ENCODE assay signal across 1 cellular context in the genomic region with DNA sequence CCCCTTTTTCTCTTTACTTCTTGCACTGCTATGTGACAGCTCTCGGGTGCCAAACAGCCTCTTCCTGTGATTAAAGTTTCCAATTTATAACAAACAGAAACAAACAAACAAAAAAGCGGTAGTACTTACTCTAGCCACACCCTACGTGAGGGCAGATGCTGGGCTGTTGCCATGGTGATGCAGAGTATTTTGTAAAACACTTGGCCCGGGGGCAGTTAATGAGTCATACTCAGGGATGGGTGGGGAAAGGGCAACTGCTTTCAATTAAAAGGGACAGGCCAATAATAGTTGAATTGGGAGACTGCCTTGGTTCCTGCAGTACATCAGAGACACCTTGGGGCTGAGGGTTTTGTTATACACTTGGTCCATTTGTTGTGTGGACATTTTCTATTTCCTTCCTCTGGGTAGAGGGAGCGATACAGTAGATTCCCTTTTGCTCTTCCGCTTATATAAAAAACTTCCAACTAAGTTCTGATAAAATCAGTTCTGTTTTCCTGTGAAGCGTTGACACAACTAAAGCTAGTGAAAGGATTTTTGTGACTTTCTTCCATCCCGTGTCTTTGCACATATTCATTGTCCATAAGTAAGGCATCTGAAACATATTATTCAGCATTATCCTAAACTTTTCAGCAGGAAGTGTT.
A peak's percentile ranks its signal among the peaks of the same experiment; 100 is the strongest.
TF ChIP-seq lines count a peak whose summit lies in the region.

No MANE protein-coding gene starts in this region.

TF ChIP-seq in HEK293, 187 proteins besides CTCF, POLR2A, EP300 and RAD21 (continued from another document and continues in another):
- TF ChIP-seq, protein P1, sequence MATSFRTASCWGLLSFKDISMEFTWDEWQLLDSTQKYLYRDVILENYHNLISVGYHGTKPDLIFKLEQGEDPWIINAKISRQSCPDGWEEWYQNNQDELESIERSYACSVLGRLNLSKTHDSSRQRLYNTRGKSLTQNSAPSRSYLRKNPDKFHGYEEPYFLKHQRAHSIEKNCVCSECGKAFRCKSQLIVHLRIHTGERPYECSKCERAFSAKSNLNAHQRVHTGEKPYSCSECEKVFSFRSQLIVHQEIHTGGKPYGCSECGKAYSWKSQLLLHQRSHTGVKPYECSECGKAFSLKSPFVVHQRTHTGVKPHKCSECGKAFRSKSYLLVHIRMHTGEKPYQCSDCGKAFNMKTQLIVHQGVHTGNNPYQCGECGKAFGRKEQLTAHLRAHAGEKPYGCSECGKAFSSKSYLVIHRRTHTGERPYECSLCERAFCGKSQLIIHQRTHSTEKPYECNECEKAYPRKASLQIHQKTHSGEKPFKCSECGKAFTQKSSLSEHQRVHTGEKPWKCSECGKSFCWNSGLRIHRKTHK (tag by site-specific recombination; IDR thresholded peaks at IDR 0.05), result no peak
- TF ChIP-seq, protein P2, sequence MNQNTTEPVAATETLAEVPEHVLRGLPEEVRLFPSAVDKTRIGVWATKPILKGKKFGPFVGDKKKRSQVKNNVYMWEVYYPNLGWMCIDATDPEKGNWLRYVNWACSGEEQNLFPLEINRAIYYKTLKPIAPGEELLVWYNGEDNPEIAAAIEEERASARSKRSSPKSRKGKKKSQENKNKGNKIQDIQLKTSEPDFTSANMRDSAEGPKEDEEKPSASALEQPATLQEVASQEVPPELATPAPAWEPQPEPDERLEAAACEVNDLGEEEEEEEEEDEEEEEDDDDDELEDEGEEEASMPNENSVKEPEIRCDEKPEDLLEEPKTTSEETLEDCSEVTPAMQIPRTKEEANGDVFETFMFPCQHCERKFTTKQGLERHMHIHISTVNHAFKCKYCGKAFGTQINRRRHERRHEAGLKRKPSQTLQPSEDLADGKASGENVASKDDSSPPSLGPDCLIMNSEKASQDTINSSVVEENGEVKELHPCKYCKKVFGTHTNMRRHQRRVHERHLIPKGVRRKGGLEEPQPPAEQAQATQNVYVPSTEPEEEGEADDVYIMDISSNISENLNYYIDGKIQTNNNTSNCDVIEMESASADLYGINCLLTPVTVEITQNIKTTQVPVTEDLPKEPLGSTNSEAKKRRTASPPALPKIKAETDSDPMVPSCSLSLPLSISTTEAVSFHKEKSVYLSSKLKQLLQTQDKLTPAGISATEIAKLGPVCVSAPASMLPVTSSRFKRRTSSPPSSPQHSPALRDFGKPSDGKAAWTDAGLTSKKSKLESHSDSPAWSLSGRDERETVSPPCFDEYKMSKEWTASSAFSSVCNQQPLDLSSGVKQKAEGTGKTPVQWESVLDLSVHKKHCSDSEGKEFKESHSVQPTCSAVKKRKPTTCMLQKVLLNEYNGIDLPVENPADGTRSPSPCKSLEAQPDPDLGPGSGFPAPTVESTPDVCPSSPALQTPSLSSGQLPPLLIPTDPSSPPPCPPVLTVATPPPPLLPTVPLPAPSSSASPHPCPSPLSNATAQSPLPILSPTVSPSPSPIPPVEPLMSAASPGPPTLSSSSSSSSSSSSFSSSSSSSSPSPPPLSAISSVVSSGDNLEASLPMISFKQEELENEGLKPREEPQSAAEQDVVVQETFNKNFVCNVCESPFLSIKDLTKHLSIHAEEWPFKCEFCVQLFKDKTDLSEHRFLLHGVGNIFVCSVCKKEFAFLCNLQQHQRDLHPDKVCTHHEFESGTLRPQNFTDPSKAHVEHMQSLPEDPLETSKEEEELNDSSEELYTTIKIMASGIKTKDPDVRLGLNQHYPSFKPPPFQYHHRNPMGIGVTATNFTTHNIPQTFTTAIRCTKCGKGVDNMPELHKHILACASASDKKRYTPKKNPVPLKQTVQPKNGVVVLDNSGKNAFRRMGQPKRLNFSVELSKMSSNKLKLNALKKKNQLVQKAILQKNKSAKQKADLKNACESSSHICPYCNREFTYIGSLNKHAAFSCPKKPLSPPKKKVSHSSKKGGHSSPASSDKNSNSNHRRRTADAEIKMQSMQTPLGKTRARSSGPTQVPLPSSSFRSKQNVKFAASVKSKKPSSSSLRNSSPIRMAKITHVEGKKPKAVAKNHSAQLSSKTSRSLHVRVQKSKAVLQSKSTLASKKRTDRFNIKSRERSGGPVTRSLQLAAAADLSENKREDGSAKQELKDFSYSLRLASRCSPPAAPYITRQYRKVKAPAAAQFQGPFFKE (tag by site-specific recombination; IDR thresholded peaks at IDR 0.05; ENCODE audit: borderline replicate concordance), result no peak
- TF ChIP-seq ZSCAN23 (tag by site-specific recombination; IDR thresholded peaks at IDR 0.05) (no peak), ZNF350 (tag by site-specific recombination; IDR thresholded peaks at IDR 0.05) (no peak), KLF10 (tag by site-specific recombination; IDR thresholded peaks at IDR 0.05) (peak; percentile 70; the same call in 1 of the 2 replicates), ZNF324 (tag by site-specific recombination; IDR thresholded peaks at IDR 0.05) (no peak), ZNF19 (tag by site-specific recombination; IDR thresholded peaks at IDR 0.05; ENCODE audit: low read depth) (no peak), ZNF555 (tag by site-specific recombination; conservative IDR thresholded peaks at IDR 0.05) (no peak), ZSCAN30 (tag by site-specific recombination; IDR thresholded peaks at IDR 0.05) (no peak), ZNF792 (tag by site-specific recombination; IDR thresholded peaks at IDR 0.05) (no peak), SP2 (tag by site-specific recombination; IDR thresholded peaks at IDR 0.05) (0 out of 2 replicates have a peak, but pooled peaks have one; percentile 17), GLI2 (tag by site-specific recombination; IDR thresholded peaks at IDR 0.05; ENCODE audit: borderline replicate concordance, low read depth) (no peak), TCF7L2 (IDR thresholded peaks at IDR 0.05; ENCODE audit: borderline replicate concordance, low read depth, low read length) (no peak), ZNF121 (tag by site-specific recombination; IDR thresholded peaks at IDR 0.05) (no peak), SP7 (tag by site-specific recombination; IDR thresholded peaks at IDR 0.05) (peak; percentile 72), ZNF777 (tag by site-specific recombination; IDR thresholded peaks at IDR 0.05; ENCODE audit: borderline replicate concordance) (no peak), ZNF548 (tag by site-specific recombination; IDR thresholded peaks at IDR 0.05) (no peak), KLF7 (tag by site-specific recombination; IDR thresholded peaks at IDR 0.05; ENCODE audit: borderline replicate concordance) (no peak), ZFP3 (tag by site-specific recombination; IDR thresholded peaks at IDR 0.05; ENCODE audit: low read depth) (no peak), ZNF394 (tag by site-specific recombination; IDR thresholded peaks at IDR 0.05; ENCODE audit: borderline replicate concordance) (no peak)
- TF ChIP-seq, protein P3, sequence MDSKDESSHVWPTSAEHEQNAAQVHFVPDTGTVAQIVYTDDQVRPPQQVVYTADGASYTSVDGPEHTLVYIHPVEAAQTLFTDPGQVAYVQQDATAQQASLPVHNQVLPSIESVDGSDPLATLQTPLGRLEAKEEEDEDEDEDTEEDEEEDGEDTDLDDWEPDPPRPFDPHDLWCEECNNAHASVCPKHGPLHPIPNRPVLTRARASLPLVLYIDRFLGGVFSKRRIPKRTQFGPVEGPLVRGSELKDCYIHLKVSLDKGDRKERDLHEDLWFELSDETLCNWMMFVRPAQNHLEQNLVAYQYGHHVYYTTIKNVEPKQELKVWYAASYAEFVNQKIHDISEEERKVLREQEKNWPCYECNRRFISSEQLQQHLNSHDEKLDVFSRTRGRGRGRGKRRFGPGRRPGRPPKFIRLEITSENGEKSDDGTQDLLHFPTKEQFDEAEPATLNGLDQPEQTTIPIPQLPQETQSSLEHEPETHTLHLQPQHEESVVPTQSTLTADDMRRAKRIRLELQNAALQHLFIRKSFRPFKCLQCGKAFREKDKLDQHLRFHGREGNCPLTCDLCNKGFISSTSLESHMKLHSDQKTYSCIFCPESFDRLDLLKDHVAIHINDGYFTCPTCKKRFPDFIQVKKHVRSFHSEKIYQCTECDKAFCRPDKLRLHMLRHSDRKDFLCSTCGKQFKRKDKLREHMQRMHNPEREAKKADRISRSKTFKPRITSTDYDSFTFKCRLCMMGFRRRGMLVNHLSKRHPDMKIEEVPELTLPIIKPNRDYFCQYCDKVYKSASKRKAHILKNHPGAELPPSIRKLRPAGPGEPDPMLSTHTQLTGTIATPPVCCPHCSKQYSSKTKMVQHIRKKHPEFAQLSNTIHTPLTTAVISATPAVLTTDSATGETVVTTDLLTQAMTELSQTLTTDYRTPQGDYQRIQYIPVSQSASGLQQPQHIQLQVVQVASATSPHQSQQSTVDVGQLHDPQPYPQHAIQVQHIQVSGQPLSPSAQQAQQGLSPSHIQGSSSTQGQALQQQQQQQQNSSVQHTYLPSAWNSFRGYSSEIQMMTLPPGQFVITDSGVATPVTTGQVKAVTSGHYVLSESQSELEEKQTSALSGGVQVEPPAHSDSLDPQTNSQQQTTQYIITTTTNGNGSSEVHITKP (tag by site-specific recombination; IDR thresholded peaks at IDR 0.05), result peak; percentile 64
- TF ChIP-seq, protein P4, sequence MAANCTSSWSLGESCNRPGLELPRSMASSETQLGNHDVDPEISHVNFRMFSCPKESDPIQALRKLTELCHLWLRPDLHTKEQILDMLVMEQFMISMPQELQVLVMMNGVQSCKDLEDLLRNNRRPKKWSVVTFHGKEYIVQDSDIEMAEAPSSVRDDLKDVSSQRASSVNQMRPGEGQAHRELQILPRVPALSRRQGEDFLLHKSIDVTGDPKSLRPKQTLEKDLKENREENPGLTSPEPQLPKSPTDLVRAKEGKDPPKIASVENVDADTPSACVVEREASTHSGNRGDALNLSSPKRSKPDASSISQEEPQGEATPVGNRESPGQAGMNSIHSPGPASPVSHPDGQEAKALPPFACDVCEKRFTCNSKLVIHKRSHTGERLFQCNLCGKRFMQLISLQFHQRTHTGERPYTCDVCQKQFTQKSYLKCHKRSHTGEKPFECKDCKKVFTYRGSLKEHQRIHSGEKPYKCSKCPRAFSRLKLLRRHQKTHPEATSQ (tag by site-specific recombination; IDR thresholded peaks at IDR 0.05), result no peak
- TF ChIP-seq, protein P5, sequence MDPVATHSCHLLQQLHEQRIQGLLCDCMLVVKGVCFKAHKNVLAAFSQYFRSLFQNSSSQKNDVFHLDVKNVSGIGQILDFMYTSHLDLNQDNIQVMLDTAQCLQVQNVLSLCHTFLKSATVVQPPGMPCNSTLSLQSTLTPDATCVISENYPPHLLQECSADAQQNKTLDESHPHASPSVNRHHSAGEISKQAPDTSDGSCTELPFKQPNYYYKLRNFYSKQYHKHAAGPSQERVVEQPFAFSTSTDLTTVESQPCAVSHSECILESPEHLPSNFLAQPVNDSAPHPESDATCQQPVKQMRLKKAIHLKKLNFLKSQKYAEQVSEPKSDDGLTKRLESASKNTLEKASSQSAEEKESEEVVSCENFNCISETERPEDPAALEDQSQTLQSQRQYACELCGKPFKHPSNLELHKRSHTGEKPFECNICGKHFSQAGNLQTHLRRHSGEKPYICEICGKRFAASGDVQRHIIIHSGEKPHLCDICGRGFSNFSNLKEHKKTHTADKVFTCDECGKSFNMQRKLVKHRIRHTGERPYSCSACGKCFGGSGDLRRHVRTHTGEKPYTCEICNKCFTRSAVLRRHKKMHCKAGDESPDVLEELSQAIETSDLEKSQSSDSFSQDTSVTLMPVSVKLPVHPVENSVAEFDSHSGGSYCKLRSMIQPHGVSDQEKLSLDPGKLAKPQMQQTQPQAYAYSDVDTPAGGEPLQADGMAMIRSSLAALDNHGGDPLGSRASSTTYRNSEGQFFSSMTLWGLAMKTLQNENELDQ (tag by site-specific recombination; IDR thresholded peaks at IDR 0.05; ENCODE audit: low read depth), result no peak
- TF ChIP-seq, protein P6, sequence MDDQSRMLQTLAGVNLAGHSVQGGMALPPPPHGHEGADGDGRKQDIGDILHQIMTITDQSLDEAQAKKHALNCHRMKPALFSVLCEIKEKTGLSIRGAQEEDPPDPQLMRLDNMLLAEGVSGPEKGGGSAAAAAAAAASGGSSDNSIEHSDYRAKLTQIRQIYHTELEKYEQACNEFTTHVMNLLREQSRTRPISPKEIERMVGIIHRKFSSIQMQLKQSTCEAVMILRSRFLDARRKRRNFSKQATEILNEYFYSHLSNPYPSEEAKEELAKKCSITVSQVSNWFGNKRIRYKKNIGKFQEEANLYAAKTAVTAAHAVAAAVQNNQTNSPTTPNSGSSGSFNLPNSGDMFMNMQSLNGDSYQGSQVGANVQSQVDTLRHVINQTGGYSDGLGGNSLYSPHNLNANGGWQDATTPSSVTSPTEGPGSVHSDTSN (CRISPR knock-in tag; IDR thresholded peaks at IDR 0.05), result no peak
- TF ChIP-seq, protein P7, sequence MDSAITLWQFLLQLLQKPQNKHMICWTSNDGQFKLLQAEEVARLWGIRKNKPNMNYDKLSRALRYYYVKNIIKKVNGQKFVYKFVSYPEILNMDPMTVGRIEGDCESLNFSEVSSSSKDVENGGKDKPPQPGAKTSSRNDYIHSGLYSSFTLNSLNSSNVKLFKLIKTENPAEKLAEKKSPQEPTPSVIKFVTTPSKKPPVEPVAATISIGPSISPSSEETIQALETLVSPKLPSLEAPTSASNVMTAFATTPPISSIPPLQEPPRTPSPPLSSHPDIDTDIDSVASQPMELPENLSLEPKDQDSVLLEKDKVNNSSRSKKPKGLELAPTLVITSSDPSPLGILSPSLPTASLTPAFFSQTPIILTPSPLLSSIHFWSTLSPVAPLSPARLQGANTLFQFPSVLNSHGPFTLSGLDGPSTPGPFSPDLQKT (IDR thresholded peaks at IDR 0.05; ENCODE audit: borderline replicate concordance, low read depth, low read length), result no peak
- TF ChIP-seq, protein P8, sequence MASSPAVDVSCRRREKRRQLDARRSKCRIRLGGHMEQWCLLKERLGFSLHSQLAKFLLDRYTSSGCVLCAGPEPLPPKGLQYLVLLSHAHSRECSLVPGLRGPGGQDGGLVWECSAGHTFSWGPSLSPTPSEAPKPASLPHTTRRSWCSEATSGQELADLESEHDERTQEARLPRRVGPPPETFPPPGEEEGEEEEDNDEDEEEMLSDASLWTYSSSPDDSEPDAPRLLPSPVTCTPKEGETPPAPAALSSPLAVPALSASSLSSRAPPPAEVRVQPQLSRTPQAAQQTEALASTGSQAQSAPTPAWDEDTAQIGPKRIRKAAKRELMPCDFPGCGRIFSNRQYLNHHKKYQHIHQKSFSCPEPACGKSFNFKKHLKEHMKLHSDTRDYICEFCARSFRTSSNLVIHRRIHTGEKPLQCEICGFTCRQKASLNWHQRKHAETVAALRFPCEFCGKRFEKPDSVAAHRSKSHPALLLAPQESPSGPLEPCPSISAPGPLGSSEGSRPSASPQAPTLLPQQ (tag by site-specific recombination; IDR thresholded peaks at IDR 0.05), result peak; percentile 98
- TF ChIP-seq, protein P9, sequence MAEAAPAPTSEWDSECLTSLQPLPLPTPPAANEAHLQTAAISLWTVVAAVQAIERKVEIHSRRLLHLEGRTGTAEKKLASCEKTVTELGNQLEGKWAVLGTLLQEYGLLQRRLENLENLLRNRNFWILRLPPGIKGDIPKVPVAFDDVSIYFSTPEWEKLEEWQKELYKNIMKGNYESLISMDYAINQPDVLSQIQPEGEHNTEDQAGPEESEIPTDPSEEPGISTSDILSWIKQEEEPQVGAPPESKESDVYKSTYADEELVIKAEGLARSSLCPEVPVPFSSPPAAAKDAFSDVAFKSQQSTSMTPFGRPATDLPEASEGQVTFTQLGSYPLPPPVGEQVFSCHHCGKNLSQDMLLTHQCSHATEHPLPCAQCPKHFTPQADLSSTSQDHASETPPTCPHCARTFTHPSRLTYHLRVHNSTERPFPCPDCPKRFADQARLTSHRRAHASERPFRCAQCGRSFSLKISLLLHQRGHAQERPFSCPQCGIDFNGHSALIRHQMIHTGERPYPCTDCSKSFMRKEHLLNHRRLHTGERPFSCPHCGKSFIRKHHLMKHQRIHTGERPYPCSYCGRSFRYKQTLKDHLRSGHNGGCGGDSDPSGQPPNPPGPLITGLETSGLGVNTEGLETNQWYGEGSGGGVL (tag by site-specific recombination; IDR thresholded peaks at IDR 0.05), result no peak
